In the genomic region with DNA sequence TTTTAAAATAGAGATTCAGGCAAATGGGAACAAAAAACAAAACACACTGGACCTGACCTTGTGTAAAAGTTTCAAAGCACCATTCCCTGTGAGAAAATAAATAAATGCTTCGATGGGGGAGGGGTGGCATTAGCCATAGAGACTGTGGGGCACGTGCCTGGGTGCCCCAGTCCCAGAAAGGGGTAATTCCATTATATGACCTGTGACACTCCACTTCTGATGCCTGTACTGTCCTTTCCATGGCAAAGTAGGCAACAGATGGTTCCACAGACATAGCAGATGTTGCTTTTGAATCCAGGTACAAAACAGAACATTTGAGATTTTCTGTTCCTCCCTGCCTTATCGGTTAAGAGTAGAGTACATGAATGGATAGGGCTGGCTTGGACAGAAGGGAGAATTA, we compare ENCODE assay signal across 14 cellular contexts. TPM values are rescaled to one million over a fixed set of nuclear protein-coding genes. Genes with fewer than 3 reads are reported as not detected.
DNase-seq lines count a peak whose midpoint lies in the region; ATAC-seq and TF ChIP-seq lines count a peak whose summit lies in the region.
"Had no signal": no experiment of that assay in that cellular context is flagged by ENCODE, and none has a peak within 500 bp of the region (broad histone marks: within the 10 kb centered on the region; RNA-seq: fewer than 3 reads in every experiment).

No MANE protein-coding gene starts in this region.

- no peak for ATAC-seq in heart left ventricle
- ATAC-seq in left ventricle myocardium superior: no peak

- DNase-seq in heart left ventricle: no peak
- DNase-seq in left ventricle myocardium superior: no peak
- no peak for DNase-seq in ascending aorta (ENCODE audit: low spot score in 2 of 2)
- no peak for DNase-seq in mesothelial cell of epicardium (ENCODE audit: low spot score in 2 of 2, unreplicated experiment in 2 of 2)
- no peak for DNase-seq in transverse colon
- DNase-seq in NCI-H2107 treated with DMSO at 0.1 percent for 48 hours (lab: John Stamatoyannopoulos, UW; ENCODE audit: unreplicated experiment): no peak
- no peak for DNase-seq in G401 (ENCODE audit: low spot score)
- no peak for DNase-seq in head of caudate nucleus
- DNase-seq: 8988T, NCI-H1930, substantia nigra had no signal

- peak overlapping the region; percentile 94 to 99 (median 96) for H3K27ac ChIP-seq in heart left ventricle
- H3K27ac ChIP-seq in ascending aorta: peak overlapping the region; percentile 97
- H3K27ac ChIP-seq in transverse colon: peak overlapping the region; percentile 49 to 92 (median 90)
- H3K27ac ChIP-seq: KMS-11 had no signal

- H3K36me3 ChIP-seq in heart left ventricle (no peaks in the 10 kb centered on the region), ascending aorta (no peaks in the 10 kb centered on the region), transverse colon (no peaks in the 10 kb centered on the region)

- no peaks in the 10 kb centered on the region for H3K36me3 Mint-ChIP-seq in mesothelial cell of epicardium
- H3K36me3 Mint-ChIP-seq: activated naive CD8-positive, alpha-beta T cell had no signal

- no peak for TF ChIP-seq EP300 in transverse colon (IDR thresholded peaks at IDR 0.05; ENCODE audit: low read depth)

- peak overlapping the region in 7 of 12 donors; percentile 75 to 89 (median 83) for H3K4me3 ChIP-seq in heart left ventricle
- peak overlapping the region; percentile 9 to 12 for H3K4me3 ChIP-seq in ascending aorta
- H3K4me3 ChIP-seq in transverse colon: no peak overlapping the region
- H3K4me3 ChIP-seq: skin epidermis had no signal

- intact Hi-C loops in heart left ventricle (cut with DNase I) (loop anchor here in 8 of 10 donors (5.0 to 10.0 kb wide), 9 partner anchors 49 to 146 kb away; no protein-coding TSS in a partner anchor), left ventricle myocardium superior (cut with micrococcal nuclease) (loop anchor here (5.0 kb wide), 1 partner anchor 126 kb away; no protein-coding TSS in a partner anchor), ascending aorta (cut with DNase I) (loop anchor here (5.0 to 10.0 kb wide), 4 partner anchors 59 to 472 kb away; a partner anchor contains a TSS), transverse colon (cut with DNase I; ENCODE audit: low total_unique reads) (loop anchor here (5.0 kb wide), 1 partner anchor 104 kb away; no protein-coding TSS in a partner anchor), head of caudate nucleus (cut with DNase I) (no loop called here)

- H3K9me3 ChIP-seq in heart left ventricle: no peaks in the 10 kb centered on the region
- H3K9me3 ChIP-seq in ascending aorta: no peaks in the 10 kb centered on the region
- H3K9me3 ChIP-seq in transverse colon: no peaks in the 10 kb centered on the region

- no peaks in the 10 kb centered on the region for H3K27me3 Mint-ChIP-seq in mesothelial cell of epicardium (ENCODE audit: low read depth)

- TF ChIP-seq POLR2A in heart left ventricle (IDR thresholded peaks at IDR 0.05): no peak
- no peak for TF ChIP-seq POLR2A in transverse colon (IDR thresholded peaks at IDR 0.05)

- no peak for TF ChIP-seq CTCF in heart left ventricle (IDR thresholded peaks at IDR 0.05)
- no peak for TF ChIP-seq CTCF in ascending aorta (IDR thresholded peaks at IDR 0.05)
- TF ChIP-seq CTCF in mesothelial cell of epicardium (IDR thresholded peaks at IDR 0.05; ENCODE audit: unreplicated experiment): no peak
- TF ChIP-seq CTCF in transverse colon (IDR thresholded peaks at IDR 0.05): no peak

- H3K4me1 ChIP-seq in heart left ventricle (peaks cover 5 to 76% (median 63%) of the 10 kb centered on the region in 12 donors), ascending aorta (peaks cover 7 to 39% of the 10 kb centered on the region in 2 donors), transverse colon (peaks cover 0 to 40% (median 16%) of the 10 kb centered on the region in 4 donors)

- peaks cover 60% of the 10 kb centered on the region for H3K4me1 Mint-ChIP-seq in mesothelial cell of epicardium

- H3K4me3 Mint-ChIP-seq in mesothelial cell of epicardium: no peak overlapping the region
- H3K4me3 Mint-ChIP-seq: activated naive CD8-positive, alpha-beta T cell had no signal

- H3K27me3 ChIP-seq in heart left ventricle (peaks cover 0 to 10% (median 0%) of the 10 kb centered on the region in 9 donors), ascending aorta (no peaks in the 10 kb centered on the region), transverse colon (peaks cover 10% of the 10 kb centered on the region)

- in situ Hi-C loops in transverse colon (cut with MboI; ENCODE audit: low pct_ligation_motif_present in 1 of 4, low pct_unique_long_range_greater_than_20kb in 1 of 4, low sequenced_read_pairs in 3 of 4): loop anchor here in 1 of 4 donors (10.0 kb wide), 1 partner anchor 138 kb away; no protein-coding TSS in a partner anchor
- in situ Hi-C loops in G401 (cut with HindIII; ENCODE audit: low sequenced_read_pairs): no loop called here

- H3K9me3 Mint-ChIP-seq in mesothelial cell of epicardium: no peaks in the 10 kb centered on the region

- WGBS in heart left ventricle, 4 donors: 44 to 51% (median 50%) methylated on average over 3 of the region's 3 CpGs
- WGBS in transverse colon (ENCODE audit: low coverage in 1 of 2), 2 donors: 64 to 81% methylated on average over 3 of the region's 3 CpGs

- H3K27ac Mint-ChIP-seq in mesothelial cell of epicardium: peak overlapping the region; percentile 70
- H3K27ac Mint-ChIP-seq: activated naive CD8-positive, alpha-beta T cell had no signal

RNA-seq across cellular contexts. Expression of a gene that starts 3.9 kb away (rescaled TPM):
- total RNA-seq in heart left ventricle (100 to 1,000 TPM in 8 of 9 donors, 10 to 100 TPM in 1; 85.1 to 280 (median 121) TPM), left ventricle myocardium superior (128 TPM), ascending aorta (58.6 TPM), mesothelial cell of epicardium (32.4 to 37.2 TPM (median 36.0 TPM) in 3 replicates), transverse colon (10 to 100 TPM; 20.3 to 43.8 (median 24.5) TPM)
- 10 to 100 TPM; 59.0 to 87.2 TPM for polyA plus RNA-seq in heart left ventricle
- not detected in 2 replicates for total RNA-seq in G401 (2014; rRNA removed; shearing (Covaris generic))

Comparison
In these comparisons a context has a peak if more than half of its experiments do, and no peak if none do; other contexts are left out.
1. H3K4me3 ChIP-seq: peak in heart left ventricle (7 of 12) and ascending aorta (2 of 2); none in transverse colon (0 of 4).
2. RNA of a gene that starts 3.9 kb away (total RNA-seq): 128 TPM in left ventricle myocardium superior (single experiment), 85.1 to 280 TPM in heart left ventricle, 58.6 TPM in ascending aorta (single experiment), 32.4 to 37.2 TPM in mesothelial cell of epicardium and 20.3 to 43.8 TPM in transverse colon; not detected in G401; every median in the first group is over 10 times any median in the second.
3. Peak in every context shown above with its lines, with median percentiles within 50 percentile points of each other: H3K27ac ChIP-seq.